In genomic region chr20:17806739-17807441, GRCh38 we compare ENCODE assay signal across 10 cellular contexts.
A peak's percentile ranks its signal among the peaks of the same experiment; 100 is the strongest.
DNase-seq lines count a peak whose midpoint lies in the region; ATAC-seq and TF ChIP-seq lines count a peak whose summit lies in the region.
"Had no signal": no experiment of that assay in that cellular context is flagged by ENCODE, and none has a peak within 500 bp of the region (broad histone marks: within the 10 kb centered on the region; RNA-seq: fewer than 3 reads in every experiment).

No MANE protein-coding gene starts in this region.

- no peaks in the 10 kb centered on the region for H4K20me1 ChIP-seq in smooth muscle cell (ENCODE audit: low read depth)

- peak overlapping the region; percentile 74 for H3K27ac ChIP-seq in smooth muscle cell (ENCODE audit: low read depth)

- H3K9me3 ChIP-seq in smooth muscle cell (replicated peaks; ENCODE audit: low read depth): no peaks in the 10 kb centered on the region

- peaks cover 8% of the 10 kb centered on the region for H3F3A ChIP-seq in smooth muscle cell (ENCODE audit: low read depth)

- peak; percentile 70 for DNase-seq in H7
- DNase-seq in choroid plexus epithelial cell (ENCODE audit: low read depth): peak; percentile 95
- peak; percentile 89 for DNase-seq in left kidney (ENCODE audit: low read depth, low spot score)
- DNase-seq in smooth muscle cell (lab: John Stamatoyannopoulos, UW; ENCODE audit: unreplicated experiment): peak; percentile 25
- no peak for DNase-seq in stimulated activated CD4-positive, alpha-beta T cell treated with anti-CD3 and anti-CD28 coated beads, Interleukin-12 subunit alpha, Interleukin-12 subunit beta, amount 100 ng/mL, for 4 hours
- DNase-seq in stimulated activated naive CD4-positive, alpha-beta T cell (lab: John Stamatoyannopoulos, UW): no peak
- DNase-seq: activated CD4-positive, alpha-beta T cell treated with anti-CD3 and anti-CD28 coated beads for 1 hour; NCI-H1436 treated with DMSO at 0.1 percent for 48 hours had no signal

- H3K36me3 ChIP-seq in H7 (replicated peaks; ENCODE audit: control insufficient read depth, insufficient read depth, low read length) (no peaks in the 10 kb centered on the region), smooth muscle cell (ENCODE audit: low read depth) (no peaks in the 10 kb centered on the region)

- peak overlapping the region; percentile 85 for H2AFZ ChIP-seq in smooth muscle cell (ENCODE audit: low read depth)

- ATAC-seq in HG02588 (IDR thresholded peaks at IDR 0.05; ENCODE audit: unreplicated experiment): no peak
- ATAC-seq in HG02884 (IDR thresholded peaks at IDR 0.05; ENCODE audit: unreplicated experiment): no peak

- peak; percentile 24 for TF ChIP-seq CTCF in choroid plexus epithelial cell (conservative IDR thresholded peaks at IDR 0.05; ENCODE audit: low read depth, low read length)
- TF ChIP-seq CTCF in smooth muscle cell (IDR thresholded peaks at IDR 0.05; ENCODE audit: borderline replicate concordance, insufficient read depth, poor library complexity, severe bottlenecking): no peak

- WGBS in smooth muscle cell (ENCODE audit: low lambda C conversion rate): 52% methylated on average over 26 of the region's 26 CpGs

- peak overlapping the region; percentile 51 for H3K4me2 ChIP-seq in smooth muscle cell

- H3K4me1 ChIP-seq in smooth muscle cell (ENCODE audit: low read depth): peaks cover 4% of the 10 kb centered on the region

- no peak overlapping the region for H3K9ac ChIP-seq in smooth muscle cell (ENCODE audit: low read depth)

- H3K27me3 ChIP-seq in H7 (ENCODE audit: control insufficient read depth, insufficient read depth, low read length) (no peaks in the 10 kb centered on the region), smooth muscle cell (ENCODE audit: low read depth) (no peaks in the 10 kb centered on the region)

- no peak overlapping the region for H3K4me3 ChIP-seq in H7 (ENCODE audit: insufficient read depth, low read depth, low read length)
- no peak overlapping the region for H3K4me3 ChIP-seq in choroid plexus epithelial cell (ENCODE audit: low read depth, low read length)
- no peak overlapping the region for H3K4me3 ChIP-seq in smooth muscle cell

- no peaks in the 10 kb centered on the region for H3K79me2 ChIP-seq in smooth muscle cell (ENCODE audit: low read depth)

Comparison
In these comparisons a context has a peak if more than half of its experiments do, and no peak if none do; other contexts are left out.
1. DNase-seq: peak in H7 (single experiment), choroid plexus epithelial cell (single experiment), left kidney (single experiment) and smooth muscle cell (single experiment); none in stimulated activated CD4-positive, alpha-beta T cell treated with anti-CD3 and anti-CD28 coated beads, Interleukin-12 subunit alpha, Interleukin-12 subunit beta, amount 100 ng/mL, for 4 hours (single experiment) and stimulated activated naive CD4-positive, alpha-beta T cell (0 of 6).